In the genomic region with DNA sequence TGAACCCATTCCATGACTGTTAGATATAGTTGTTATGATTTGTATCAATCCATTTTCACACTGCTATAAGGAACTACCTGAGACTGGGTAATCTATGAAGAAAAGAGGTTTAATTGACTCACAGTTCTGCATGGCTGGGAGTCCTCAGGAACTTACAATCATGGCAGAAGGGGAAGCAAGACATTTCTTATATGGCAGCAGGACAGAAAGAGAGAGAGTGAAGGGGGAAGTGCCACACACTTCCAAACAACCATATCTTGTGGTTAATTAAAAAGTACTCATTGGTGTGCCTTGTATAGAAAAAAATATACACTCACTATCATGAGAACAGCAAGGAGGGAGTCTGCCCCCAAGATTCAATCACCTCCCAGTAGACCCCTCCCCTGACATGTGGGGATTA, we compare ENCODE assay signal across 18 cellular contexts.
"Had no signal": no experiment of that assay in that cellular context is flagged by ENCODE, and none has a peak within 500 bp of the region (broad histone marks: within the 10 kb centered on the region; RNA-seq: fewer than 3 reads in every experiment).

No MANE protein-coding gene starts in this region.

- H3K4me3 Mint-ChIP-seq: naive thymus-derived CD8-positive, alpha-beta T cell had no signal

- DNase-seq: effector memory CD4-positive, alpha-beta T cell; heart left ventricle; hippocampal formation; left colon; left ventricle myocardium superior; naive thymus-derived CD8-positive, alpha-beta T cell; posterior cingulate gyrus; sigmoid colon; stimulated activated CD4-positive, alpha-beta T cell treated with anti-CD3 and anti-CD28 coated beads, Interleukin-2, amount 100 ng/mL, for 24 hours; stimulated activated CD4-positive, alpha-beta T cell treated with anti-CD3 and anti-CD28 coated beads, Interleukin-4, amount 100 ng/mL, for 4 hours; stimulated activated naive CD4-positive, alpha-beta T cell treated with Interleukin-2 at 50 U/mL for 16 hours; tibial artery; upper lobe of left lung had no signal

- H3K9me3 Mint-ChIP-seq: naive thymus-derived CD8-positive, alpha-beta T cell had no signal

- ATAC-seq: esophagus mucosa; heart left ventricle; left colon; left ventricle myocardium superior; naive thymus-derived CD8-positive, alpha-beta T cell had no signal

- H3K36me3 Mint-ChIP-seq: naive thymus-derived CD8-positive, alpha-beta T cell had no signal

- H3K27ac Mint-ChIP-seq: naive thymus-derived CD8-positive, alpha-beta T cell had no signal

- H3K27ac ChIP-seq: heart left ventricle, neutrophil, right atrium auricular region, sigmoid colon, skin epidermis, tibial artery, upper lobe of left lung, vagina had no signal
